ENCODE assay signal across 19 cellular contexts in genomic region chr17:50370052-50370451, GRCh38. TPM values are rescaled to one million over a fixed set of nuclear protein-coding genes. Genes with fewer than 3 reads are reported as not detected.
A peak's percentile ranks its signal among the peaks of the same experiment; 100 is the strongest.
DNase-seq lines count a peak whose midpoint lies in the region; ATAC-seq and TF ChIP-seq lines count a peak whose summit lies in the region.
"Had no signal": no experiment of that assay in that cellular context is flagged by ENCODE, and none has a peak within 500 bp of the region (broad histone marks: within the 10 kb centered on the region; RNA-seq: fewer than 3 reads in every experiment).

No MANE protein-coding gene starts in this region.

- peaks cover 19% of the 10 kb centered on the region for H3K4me1 ChIP-seq in Karpas-422 (ENCODE audit: low read length)

- H3K9ac ChIP-seq in Karpas-422 (ENCODE audit: low read length) = no peak overlapping the region
- H3K9ac ChIP-seq: SK-N-SH had no signal

- POLR2A ChIA-PET in activated CD4-positive, alpha-beta memory T cell treated with anti-CD3 and anti-CD28 coated beads for 36 hours (lab: Charles Lee) = no interaction called here
- POLR2A ChIA-PET in activated CD4-positive, alpha-beta memory T cell treated with anti-CD3 and anti-CD28 coated beads, Interleukin-2, amount 10 ng/mL, durations not matched to agents 7 days and 5 days (lab: Charles Lee) = interaction anchor here (1.2 to 9.4 kb wide), 3 partner anchors 9 to 51 kb away, joined by 3 to 142 read pairs (median 78); partner anchors contain the start of gene LRRC59

- no peaks in the 10 kb centered on the region for H4K20me1 ChIP-seq in Karpas-422 (ENCODE audit: insufficient read depth, low read depth, low read length)

- H3K27me3 Mint-ChIP-seq in activated CD4-positive, alpha-beta memory T cell treated with anti-CD3 and anti-CD28 coated beads for 36 hours = no peaks in the 10 kb centered on the region
- H3K27me3 Mint-ChIP-seq in activated CD4-positive, alpha-beta memory T cell treated with anti-CD3 and anti-CD28 coated beads, Interleukin-2, amount 10 ng/mL, durations not matched to agents 7 days and 5 days = no peaks in the 10 kb centered on the region
- H3K27me3 Mint-ChIP-seq in T-helper 17 cell = no peaks in the 10 kb centered on the region
- H3K27me3 Mint-ChIP-seq in mesothelial cell of epicardium (ENCODE audit: low read depth) = no peaks in the 10 kb centered on the region
- no peaks in the 10 kb centered on the region for H3K27me3 Mint-ChIP-seq in type B pancreatic cell

- H2AFZ ChIP-seq in Karpas-422 (ENCODE audit: low read length) = no peak overlapping the region

- no peak overlapping the region for H3K27ac Mint-ChIP-seq in activated CD4-positive, alpha-beta memory T cell treated with anti-CD3 and anti-CD28 coated beads for 36 hours
- no peak overlapping the region for H3K27ac Mint-ChIP-seq in activated CD4-positive, alpha-beta memory T cell treated with anti-CD3 and anti-CD28 coated beads, Interleukin-2, amount 10 ng/mL, durations not matched to agents 7 days and 5 days
- H3K27ac Mint-ChIP-seq in T-helper 17 cell (no peak overlapping the region), mesothelial cell of epicardium (no peak overlapping the region), type B pancreatic cell (no peak overlapping the region)

- H3K4me2 ChIP-seq in Karpas-422 (ENCODE audit: low read depth, low read length, poor library complexity, severe bottlenecking) = no peak overlapping the region

- peaks cover 36% of the 10 kb centered on the region for H3K79me2 ChIP-seq in Karpas-422 (ENCODE audit: low read length)

- ATAC-seq in T-helper 17 cell (no peak), HG03354 (IDR thresholded peaks at IDR 0.05; ENCODE audit: poor library complexity, severe bottlenecking, unreplicated experiment) (no peak)
- ATAC-seq: HCT116 had no signal

- no peaks in the 10 kb centered on the region for H3K9me2 ChIP-seq in Karpas-422 (replicated peaks; ENCODE audit: insufficient read depth, low read length)
- H3K9me2 ChIP-seq: SK-N-SH had no signal

- no peak for TF ChIP-seq CTCF in mesothelial cell of epicardium (IDR thresholded peaks at IDR 0.05; ENCODE audit: unreplicated experiment)
- TF ChIP-seq CTCF in type B pancreatic cell (conservative IDR thresholded peaks at IDR 0.05) = no peak

- peaks cover 26% of the 10 kb centered on the region; the same call in 1 of the 2 replicates for H3K36me3 ChIP-seq in Karpas-422 (ENCODE audit: insufficient read depth, low read length)

- peaks cover 28% of the 10 kb centered on the region for H3K4me1 Mint-ChIP-seq in activated CD4-positive, alpha-beta memory T cell treated with anti-CD3 and anti-CD28 coated beads for 36 hours (ENCODE audit: low read depth)
- H3K4me1 Mint-ChIP-seq in activated CD4-positive, alpha-beta memory T cell treated with anti-CD3 and anti-CD28 coated beads, Interleukin-2, amount 10 ng/mL, durations not matched to agents 7 days and 5 days = peaks cover 35% of the 10 kb centered on the region
- H3K4me1 Mint-ChIP-seq in T-helper 17 cell = peaks cover 27% of the 10 kb centered on the region
- peaks cover 21% of the 10 kb centered on the region for H3K4me1 Mint-ChIP-seq in mesothelial cell of epicardium
- peaks cover 36% of the 10 kb centered on the region for H3K4me1 Mint-ChIP-seq in type B pancreatic cell (ENCODE audit: unreplicated experiment)

- no peak overlapping the region for H3K4me3 ChIP-seq in Karpas-422 (ENCODE audit: low read length)

- H3K36me3 Mint-ChIP-seq in activated CD4-positive, alpha-beta memory T cell treated with anti-CD3 and anti-CD28 coated beads for 36 hours = peaks cover 38% of the 10 kb centered on the region
- H3K36me3 Mint-ChIP-seq in activated CD4-positive, alpha-beta memory T cell treated with anti-CD3 and anti-CD28 coated beads, Interleukin-2, amount 10 ng/mL, durations not matched to agents 7 days and 5 days (ENCODE audit: low read depth) = peaks cover 69% of the 10 kb centered on the region
- H3K36me3 Mint-ChIP-seq in T-helper 17 cell (ENCODE audit: low read depth) (peaks cover 9% of the 10 kb centered on the region), mesothelial cell of epicardium (peaks cover 20% of the 10 kb centered on the region), type B pancreatic cell (peaks cover 11% of the 10 kb centered on the region)

- intact Hi-C loops in activated CD4-positive, alpha-beta memory T cell treated with anti-CD3 and anti-CD28 coated beads for 36 hours (cut with micrococcal nuclease) = no loop called here

- CTCF ChIA-PET in activated CD4-positive, alpha-beta memory T cell treated with anti-CD3 and anti-CD28 coated beads for 36 hours (lab: Charles Lee) = interaction anchor here (0.6 to 5.9 kb wide), 3 partner anchors 7 to 282 kb away, joined by 3 to 50 read pairs (median 4); no protein-coding TSS in a partner anchor
- CTCF ChIA-PET in activated CD4-positive, alpha-beta memory T cell treated with anti-CD3 and anti-CD28 coated beads, Interleukin-2, amount 10 ng/mL, durations not matched to agents 7 days and 5 days (lab: Charles Lee) = interaction anchor here (1.8 to 2.5 kb wide), 2 partner anchors 8 to 27 kb away, joined by 11 to 28 read pairs; partner anchors contain the start of gene LRRC59

- no peak overlapping the region for H3K27ac ChIP-seq in Karpas-422 (ENCODE audit: low read length)
- H3K27ac ChIP-seq: C4-2B had no signal

- H3K27me3 ChIP-seq in Karpas-422 (ENCODE audit: low read length) = no peaks in the 10 kb centered on the region

- peak overlapping the region; percentile 12 for H3K4me3 Mint-ChIP-seq in activated CD4-positive, alpha-beta memory T cell treated with anti-CD3 and anti-CD28 coated beads for 36 hours
- H3K4me3 Mint-ChIP-seq in activated CD4-positive, alpha-beta memory T cell treated with anti-CD3 and anti-CD28 coated beads, Interleukin-2, amount 10 ng/mL, durations not matched to agents 7 days and 5 days = no peak overlapping the region
- H3K4me3 Mint-ChIP-seq in T-helper 17 cell (peak overlapping the region; percentile 31), mesothelial cell of epicardium (peak overlapping the region; percentile 50), type B pancreatic cell (peak overlapping the region; percentile 52)

- H3K9me3 Mint-ChIP-seq in activated CD4-positive, alpha-beta memory T cell treated with anti-CD3 and anti-CD28 coated beads for 36 hours = no peaks in the 10 kb centered on the region
- no peaks in the 10 kb centered on the region for H3K9me3 Mint-ChIP-seq in activated CD4-positive, alpha-beta memory T cell treated with anti-CD3 and anti-CD28 coated beads, Interleukin-2, amount 10 ng/mL, durations not matched to agents 7 days and 5 days
- no peaks in the 10 kb centered on the region for H3K9me3 Mint-ChIP-seq in mesothelial cell of epicardium
- H3K9me3 Mint-ChIP-seq in type B pancreatic cell = no peaks in the 10 kb centered on the region

- no peak for DNase-seq in activated CD4-positive, alpha-beta memory T cell treated with anti-CD3 and anti-CD28 coated beads for 36 hours
- no peak for DNase-seq in activated CD4-positive, alpha-beta memory T cell treated with anti-CD3 and anti-CD28 coated beads, Interleukin-2, amount 10 ng/mL, durations not matched to agents 7 days and 5 days
- DNase-seq in T-helper 17 cell (no peak), mesothelial cell of epicardium (ENCODE audit: low spot score in 2 of 2, unreplicated experiment in 2 of 2) (no peak), type B pancreatic cell (ENCODE audit: extremely low spot score, unreplicated experiment) (no peak), Karpas-422 (no peak)
- DNase-seq: Kasumi-1; NCI-H1092; NCI-H1436 treated with DMSO at 0.1 percent for 48 hours; NCI-H2029; NCI-H2227 treated with DMSO at 0.1 percent for 48 hours; NCI-H510A treated with DMSO at 0.1 percent for 48 hours; NCI-H774; NK-92 treated with Interleukin-12 subunit alpha and Interleukin-12 subunit beta, amount 100 ng/mL, for 24 hours; SIG-M5; SK-N-SH had no signal

- no peaks in the 10 kb centered on the region for H3K9me3 ChIP-seq in T-helper 17 cell (ENCODE audit: control insufficient read depth, low read length, poor library complexity, severe bottlenecking)
- H3K9me3 ChIP-seq in Karpas-422 (ENCODE audit: low read length) = no peaks in the 10 kb centered on the region
- H3K9me3 ChIP-seq: SK-N-SH had no signal

RNA-seq across cellular contexts. Expression of gene MRPL27, which starts 2.9 kb away (rescaled TPM):
- total RNA-seq in activated CD4-positive, alpha-beta memory T cell treated with anti-CD3 and anti-CD28 coated beads for 36 hours = 10 to 100 TPM; 53.9 to 64.5 TPM
- total RNA-seq in activated CD4-positive, alpha-beta memory T cell treated with anti-CD3 and anti-CD28 coated beads, Interleukin-2, amount 10 ng/mL, durations not matched to agents 7 days and 5 days = 10 to 100 TPM; 56.5 to 57.5 TPM
- total RNA-seq in T-helper 17 cell = 10 to 100 TPM; 29.4 to 37.0 TPM
- 55.0 to 57.5 TPM (median 56.0 TPM) in 3 replicates for total RNA-seq in mesothelial cell of epicardium
- total RNA-seq in type B pancreatic cell (ENCODE audit: low replicate concordance) = 66.6 and 76.9 TPM in 2 replicates
- 22.3 and 48.6 TPM in 2 replicates for total RNA-seq in Karpas-422 (2014; rRNA removed; shearing (Covaris generic); ENCODE audit: low replicate concordance)

RNA-seq across cellular contexts. Expression of gene EME1, which starts 3.0 kb away (rescaled TPM):
- total RNA-seq in activated CD4-positive, alpha-beta memory T cell treated with anti-CD3 and anti-CD28 coated beads for 36 hours = 10 to 100 TPM; 47.7 to 48.1 TPM
- total RNA-seq in activated CD4-positive, alpha-beta memory T cell treated with anti-CD3 and anti-CD28 coated beads, Interleukin-2, amount 10 ng/mL, durations not matched to agents 7 days and 5 days = 10 to 100 TPM; 25.1 to 26.1 TPM
- total RNA-seq in T-helper 17 cell (1 to 10 TPM in 1 of 2 donors, under 1 TPM in 1; 0.55 to 1.3 TPM), mesothelial cell of epicardium (7.8 to 11.6 TPM (median 10.3 TPM) in 3 replicates), type B pancreatic cell (ENCODE audit: low replicate concordance) (6.2 and 18.7 TPM in 2 replicates)
- total RNA-seq in Karpas-422 (2014; rRNA removed; shearing (Covaris generic); ENCODE audit: low replicate concordance) = 10.6 and 18.8 TPM in 2 replicates

RNA-seq across cellular contexts. Expression of gene XYLT2, which starts 24.1 kb away (rescaled TPM):
- total RNA-seq in activated CD4-positive, alpha-beta memory T cell treated with anti-CD3 and anti-CD28 coated beads for 36 hours = 10 to 100 TPM; 41.3 to 43.3 TPM
- 10 to 100 TPM; 26.7 to 29.7 TPM for total RNA-seq in activated CD4-positive, alpha-beta memory T cell treated with anti-CD3 and anti-CD28 coated beads, Interleukin-2, amount 10 ng/mL, durations not matched to agents 7 days and 5 days
- total RNA-seq in T-helper 17 cell = 10 to 100 TPM; 19.2 to 20.4 TPM
- total RNA-seq in mesothelial cell of epicardium = 32.3 to 35.3 TPM (median 33.3 TPM) in 3 replicates
- total RNA-seq in type B pancreatic cell (ENCODE audit: low replicate concordance) = 23.5 and 38.8 TPM in 2 replicates
- 11.4 and 30.4 TPM in 2 replicates for total RNA-seq in Karpas-422 (2014; rRNA removed; shearing (Covaris generic); ENCODE audit: low replicate concordance)

RNA-seq across cellular contexts. Expression of gene LRRC59, which starts 27.3 kb away (rescaled TPM):
- 10 to 100 TPM; 77.1 to 78.8 TPM for total RNA-seq in activated CD4-positive, alpha-beta memory T cell treated with anti-CD3 and anti-CD28 coated beads for 36 hours
- 10 to 100 TPM; 67.1 to 68.9 TPM for total RNA-seq in activated CD4-positive, alpha-beta memory T cell treated with anti-CD3 and anti-CD28 coated beads, Interleukin-2, amount 10 ng/mL, durations not matched to agents 7 days and 5 days
- total RNA-seq in T-helper 17 cell (10 to 100 TPM; 45.2 to 51.9 TPM), mesothelial cell of epicardium (60.7 to 65.1 TPM (median 63.5 TPM) in 3 replicates), type B pancreatic cell (ENCODE audit: low replicate concordance) (75.3 and 104 TPM in 2 replicates)
- 53.3 and 68.0 TPM in 2 replicates for total RNA-seq in Karpas-422 (2014; rRNA removed; shearing (Covaris generic); ENCODE audit: low replicate concordance)

RNA-seq across cellular contexts. Expression of gene ACSF2, which starts 56.0 kb away (rescaled TPM):
- total RNA-seq in activated CD4-positive, alpha-beta memory T cell treated with anti-CD3 and anti-CD28 coated beads for 36 hours = 10 to 100 TPM; 20.1 to 23.6 TPM
- total RNA-seq in activated CD4-positive, alpha-beta memory T cell treated with anti-CD3 and anti-CD28 coated beads, Interleukin-2, amount 10 ng/mL, durations not matched to agents 7 days and 5 days = 10 to 100 TPM; 28.7 to 30.7 TPM
- 10 to 100 TPM; 16.4 to 21.8 TPM for total RNA-seq in T-helper 17 cell
- total RNA-seq in mesothelial cell of epicardium = 107 to 113 TPM (median 112 TPM) in 3 replicates
- total RNA-seq in type B pancreatic cell (ENCODE audit: low replicate concordance) = 57.3 and 75.0 TPM in 2 replicates
- 63.5 and 67.7 TPM in 2 replicates for total RNA-seq in Karpas-422 (2014; rRNA removed; shearing (Covaris generic); ENCODE audit: low replicate concordance)
